14 cellular contexts compared by ENCODE assay signal in genomic region chr14:59356783-59357182, GRCh38.
DNase-seq lines count a peak whose midpoint lies in the region; ATAC-seq, FAIRE-seq and TF ChIP-seq lines count a peak whose summit lies in the region.
"Had no signal": no experiment of that assay in that cellular context is flagged by ENCODE, and none has a peak within 500 bp of the region (broad histone marks: within the 10 kb centered on the region; RNA-seq: fewer than 3 reads in every experiment).

No MANE protein-coding gene starts in this region.

- peak; percentile 69 for ATAC-seq in GM18499 (IDR thresholded peaks at IDR 0.05; ENCODE audit: insufficient read depth, unreplicated experiment)
- ATAC-seq in HG03064 (IDR thresholded peaks at IDR 0.05; ENCODE audit: low read depth, unreplicated experiment), result peak; percentile 52
- ATAC-seq in T-helper 17 cell, result peak; percentile 30
- no peak for ATAC-seq in pancreas
- ATAC-seq: activated T-cell treated with anti-CD3 and anti-CD28 coated beads, Interleukin-2, amount 50 U/mL, for 72 hours had no signal

- H3K4me3 ChIP-seq in pancreas, result no peak overlapping the region
- H3K4me3 ChIP-seq: hepatocyte, transverse colon had no signal

- H3K27ac Mint-ChIP-seq in T-helper 17 cell, result no peak overlapping the region
- H3K27ac Mint-ChIP-seq: activated T-cell treated with anti-CD3 and anti-CD28 coated beads, Interleukin-2, amount 50 U/mL, for 72 hours; CD4-positive, CD25-positive, alpha-beta regulatory T cell had no signal

- no peak overlapping the region for H3K4me3 Mint-ChIP-seq in T-helper 17 cell
- H3K4me3 Mint-ChIP-seq: activated T-cell treated with anti-CD3 and anti-CD28 coated beads, Interleukin-2, amount 50 U/mL, for 72 hours; CD4-positive, CD25-positive, alpha-beta regulatory T cell had no signal

- peaks cover 0 to 3% (median 0%) of the 10 kb centered on the region in 3 donors for H3K4me1 ChIP-seq in pancreas

- peaks cover 0 to 24% (median 6%) of the 10 kb centered on the region in 3 donors for H3K36me3 ChIP-seq in pancreas

- TF ChIP-seq CTCF in GM20000 (IDR thresholded peaks at IDR 0.05; ENCODE audit: extremely low read depth, missing control alignments) (no peak), pancreas (IDR thresholded peaks at IDR 0.05) (no peak)

- H3K36me3 Mint-ChIP-seq in T-helper 17 cell (ENCODE audit: low read depth), result peaks cover 20% of the 10 kb centered on the region

- intact Hi-C loops in pancreas (cut with DNase I), result no loop called here

- no peak for FAIRE-seq in pancreas (lab: Jason Lieb, UNC)
- FAIRE-seq: colon had no signal

- H3K27ac ChIP-seq in pancreas, result no peak overlapping the region
- H3K27ac ChIP-seq: hepatocyte had no signal

- 87 to 95% methylated on average over 3 of the region's 3 CpGs for WGBS in pancreas, 2 donors

- DNase-seq in GM20000 (ENCODE audit: low spot score) (peak; percentile 24), T-helper 17 cell (no peak), pancreas (no peak), T-helper 2 cell (no peak)
- DNase-seq in activated CD4-positive, alpha-beta T cell treated with anti-CD3 and anti-CD28 coated beads, Interleukin-2, amount 50 U/mL, for 1 hour, result no peak
- no peak for DNase-seq in stimulated activated CD8-positive, alpha-beta memory T cell treated with anti-CD3 and anti-CD28 coated beads, Interleukin-4, amount 100 ng/mL, for 48 hours
- DNase-seq: activated T-cell treated with anti-CD3 and anti-CD28 coated beads, Interleukin-2, amount 50 U/mL, for 72 hours; CD4-positive, CD25-positive, alpha-beta regulatory T cell; NCI-H446 treated with DMSO at 0.1 percent for 48 hours; transverse colon had no signal

- peaks cover 5% of the 10 kb centered on the region for H3K4me1 Mint-ChIP-seq in T-helper 17 cell

- no peaks in the 10 kb centered on the region for H3K27me3 ChIP-seq in pancreas
- H3K27me3 ChIP-seq: hepatocyte, transverse colon had no signal

- no peaks in the 10 kb centered on the region for H3K27me3 Mint-ChIP-seq in T-helper 17 cell
- H3K27me3 Mint-ChIP-seq: CD4-positive, CD25-positive, alpha-beta regulatory T cell had no signal

- H3K9me3 ChIP-seq in T-helper 17 cell (ENCODE audit: control insufficient read depth, low read length, poor library complexity, severe bottlenecking), result no peaks in the 10 kb centered on the region
- H3K9me3 ChIP-seq in pancreas, result no peaks in the 10 kb centered on the region
- H3K9me3 ChIP-seq: transverse colon had no signal

Comparison
In these comparisons a context has a peak if more than half of its experiments do, and no peak if none do; other contexts are left out.
1. ATAC-seq: peak in GM18499 (single experiment), HG03064 (single experiment) and T-helper 17 cell (single experiment); none in pancreas (0 of 4).